Comparison of ENCODE assay signal across 31 cellular contexts in genomic region chr9:134847138-134847537, GRCh38. TPM values are rescaled to one million over a fixed set of nuclear protein-coding genes. Genes with fewer than 3 reads are reported as not detected.
"Had no signal": no experiment of that assay in that cellular context is flagged by ENCODE, and none has a peak within 500 bp of the region (broad histone marks: within the 10 kb centered on the region; RNA-seq: fewer than 3 reads in every experiment).

No MANE protein-coding gene starts in this region.

- H3K79me2 ChIP-seq: hepatocyte, parathyroid adenoma had no signal

- H3K4me3 ChIP-seq: coronary artery, esophagus muscularis mucosa, gastroesophageal sphincter, heart left ventricle, hepatocyte, smooth muscle cell, thyroid gland, vagina had no signal

- H2AFZ ChIP-seq: hepatocyte, parathyroid adenoma had no signal

- DNase-seq: dermis blood vessel endothelial cell; effector memory CD4-positive, alpha-beta T cell; foreskin keratinocyte; heart left ventricle; mesendoderm; midbrain; naive thymus-derived CD4-positive, alpha-beta T cell; stimulated activated CD4-positive, alpha-beta T cell treated with anti-CD3 and anti-CD28 coated beads, Interleukin-12 subunit alpha, Interleukin-12 subunit beta, amount 100 ng/mL, for 4 hours; stimulated activated CD4-positive, alpha-beta T cell treated with anti-CD3 and anti-CD28 coated beads, Interleukin-1b, Interleukin-23, amount 100 ng/mL, for 48 hours; stimulated activated CD4-positive, alpha-beta T cell treated with anti-CD3 and anti-CD28 coated beads, Interleukin-4, amount 100 ng/mL, for 1 hour; stimulated activated CD8-positive, alpha-beta memory T cell treated with anti-CD3 and anti-CD28 coated beads, Interleukin-4, amount 100 ng/mL, for 48 hours; stimulated activated naive CD4-positive, alpha-beta T cell; stimulated activated naive CD8-positive, alpha-beta T cell treated with anti-CD3 and anti-CD28 coated beads, Interleukin-15, amount 100 ng/mL, for 72 hours; thyroid gland had no signal

- H3K36me3 ChIP-seq: neutrophil, thyroid gland had no signal

- FAIRE-seq: endothelial cell of umbilical vein, kidney had no signal

- ATAC-seq: foreskin keratinocyte; gastroesophageal sphincter; naive thymus-derived CD4-positive, alpha-beta T cell; sciatic nerve; stimulated activated naive CD8-positive, alpha-beta T cell treated with anti-CD3 and anti-CD28 coated beads, Interleukin-15, amount 100 ng/mL, for 72 hours had no signal

- H3K4me2 ChIP-seq: hepatocyte, smooth muscle cell had no signal

- H3K9me3 ChIP-seq: gastroesophageal sphincter, heart left ventricle, neutrophil, thyroid gland, vagina had no signal

- H3K4me1 ChIP-seq: foreskin keratinocyte, gastroesophageal sphincter, heart left ventricle, parathyroid adenoma, thyroid gland, vagina had no signal

- H3K27me3 ChIP-seq: esophagus muscularis mucosa, foreskin keratinocyte, gastroesophageal sphincter, heart left ventricle, hepatocyte, neutrophil, thyroid gland, vagina had no signal

- H3K27ac ChIP-seq: coronary artery, esophagus muscularis mucosa, foreskin keratinocyte, gastroesophageal sphincter, heart left ventricle, hepatocyte, neutrophil, parathyroid adenoma, thyroid gland, vagina had no signal

- H3K9ac ChIP-seq: parathyroid adenoma had no signal

RNA-seq across cellular contexts. Expression of gene FCN2, which starts 33.5 kb away (rescaled TPM):
- total RNA-seq: dermis blood vessel endothelial cell; endothelial cell of umbilical vein; epithelial cell of proximal tubule; esophagus muscularis mucosa; fibroblast of lung; foreskin keratinocyte; gastroesophageal sphincter; hepatocyte; lung microvascular endothelial cell; naive thymus-derived CD4-positive, alpha-beta T cell; progenitor cell of endocrine pancreas; sciatic nerve; smooth muscle cell; temporal lobe; vagina had no signal
- polyA plus RNA-seq: endothelial cell of umbilical vein; fibroblast of lung; foreskin keratinocyte; hepatocyte; naive thymus-derived CD4-positive, alpha-beta T cell; neural cell; smooth muscle cell had no signal
